Comparison of ENCODE assay signal across 8 cellular contexts in genomic region chr20:64038252-64038578, GRCh38. TPM values are rescaled to one million over a fixed set of nuclear protein-coding genes. Genes with fewer than 3 reads are reported as not detected.
DNase-seq lines count a peak whose midpoint lies in the region; ATAC-seq lines count a peak whose summit lies in the region.

No MANE protein-coding gene starts in this region.

- in situ Hi-C loops in G401 (cut with HindIII; ENCODE audit: low sequenced_read_pairs), result no loop called here

- peaks cover 64% of the 10 kb centered on the region for H3K4me1 ChIP-seq in CD8-positive, alpha-beta memory T cell (ENCODE audit: insufficient read depth, low read length)
- H3K4me1 ChIP-seq in effector memory CD4-positive, alpha-beta T cell (ENCODE audit: control insufficient read depth, insufficient read depth, low read length, poor library complexity, severe bottlenecking), result peaks cover 79% of the 10 kb centered on the region

- H3K4me3 Mint-ChIP-seq in CD8-positive, alpha-beta memory T cell, result peak overlapping the region in 5 of 7 donors; percentile 32 to 67 (median 64)
- peak overlapping the region; percentile 67 for H3K4me3 Mint-ChIP-seq in stimulated activated effector memory CD8-positive, alpha-beta T cell treated with anti-CD3 and anti-CD28 coated beads, Interleukin-12 subunit alpha, Interleukin-12 subunit beta, amount 100 ng/mL, for 72 hours

- intact Hi-C loops in head of caudate nucleus (cut with DNase I), result no loop called here

- H3K36me3 ChIP-seq in CD8-positive, alpha-beta memory T cell (ENCODE audit: insufficient read depth, low read length), result no peaks in the 10 kb centered on the region
- peaks cover 5% of the 10 kb centered on the region for H3K36me3 ChIP-seq in effector memory CD4-positive, alpha-beta T cell (ENCODE audit: control insufficient read depth, insufficient read depth, low read length)

- no peaks in the 10 kb centered on the region for H3K27me3 ChIP-seq in CD8-positive, alpha-beta memory T cell (ENCODE audit: insufficient read depth, low read length, poor library complexity, severe bottlenecking)
- no peaks in the 10 kb centered on the region for H3K27me3 ChIP-seq in effector memory CD4-positive, alpha-beta T cell (replicated peaks; ENCODE audit: control insufficient read depth, insufficient read depth, low read length, poor library complexity, severe bottlenecking)

- H3K27me3 Mint-ChIP-seq in CD8-positive, alpha-beta memory T cell, result peaks cover 0 to 3% of the 10 kb centered on the region in 2 donors

- CTCF ChIA-PET in CD8-positive, alpha-beta memory T cell (lab: Charles Lee), result interaction anchor here (0.9 to 6.5 kb wide), 32 partner anchors 9 to 542 kb away, joined by 3 to 57 read pairs (median 5); partner anchors contain the start of genes OPRL1, PRPF6, RGS19 and SAMD10

- H3K36me3 Mint-ChIP-seq in CD8-positive, alpha-beta memory T cell, result peaks cover 0 to 12% (median 0%) of the 10 kb centered on the region in 3 donors
- H3K36me3 Mint-ChIP-seq in stimulated activated effector memory CD8-positive, alpha-beta T cell treated with anti-CD3 and anti-CD28 coated beads, Interleukin-12 subunit alpha, Interleukin-12 subunit beta, amount 100 ng/mL, for 72 hours, result peaks cover 22% of the 10 kb centered on the region

- no peak for DNase-seq in CD8-positive, alpha-beta memory T cell
- peak; percentile 79 for DNase-seq in HuH-7 (ENCODE audit: low spot score)
- DNase-seq in effector memory CD4-positive, alpha-beta T cell, result no peak
- no peak for DNase-seq in stimulated activated effector memory CD8-positive, alpha-beta T cell treated with anti-CD3 and anti-CD28 coated beads, Interleukin-12 subunit alpha, Interleukin-12 subunit beta, amount 100 ng/mL, for 72 hours (ENCODE audit: low spot score in 2 of 2)
- DNase-seq in mesenteric fat pad (ENCODE audit: low spot score), result no peak
- no peak for DNase-seq in head of caudate nucleus
- DNase-seq in G401 (ENCODE audit: low spot score), result no peak

- H3K27ac Mint-ChIP-seq in CD8-positive, alpha-beta memory T cell, result no peak overlapping the region
- no peak overlapping the region for H3K27ac Mint-ChIP-seq in stimulated activated effector memory CD8-positive, alpha-beta T cell treated with anti-CD3 and anti-CD28 coated beads, Interleukin-12 subunit alpha, Interleukin-12 subunit beta, amount 100 ng/mL, for 72 hours

- H3K27ac ChIP-seq in CD8-positive, alpha-beta memory T cell (ENCODE audit: low read depth, low read length), result no peak overlapping the region
- H3K27ac ChIP-seq in effector memory CD4-positive, alpha-beta T cell (ENCODE audit: insufficient read depth, low read length, poor library complexity, severe bottlenecking), result peak overlapping the region; percentile 35

- peak overlapping the region; percentile 49 for H3K4me3 ChIP-seq in CD8-positive, alpha-beta memory T cell (ENCODE audit: low read length)
- peak overlapping the region; percentile 66 for H3K4me3 ChIP-seq in effector memory CD4-positive, alpha-beta T cell (ENCODE audit: insufficient read depth, low read depth, low read length, poor library complexity, severe bottlenecking)

- peak; percentile 37 for ATAC-seq in GM19455 (IDR thresholded peaks at IDR 0.05; ENCODE audit: unreplicated experiment)
- peak; percentile 36 for ATAC-seq in stimulated activated effector memory CD8-positive, alpha-beta T cell treated with anti-CD3 and anti-CD28 coated beads, Interleukin-12 subunit alpha, Interleukin-12 subunit beta, amount 100 ng/mL, for 72 hours

- no peaks in the 10 kb centered on the region for H3K9me3 Mint-ChIP-seq in CD8-positive, alpha-beta memory T cell
- no peaks in the 10 kb centered on the region for H3K9me3 Mint-ChIP-seq in stimulated activated effector memory CD8-positive, alpha-beta T cell treated with anti-CD3 and anti-CD28 coated beads, Interleukin-12 subunit alpha, Interleukin-12 subunit beta, amount 100 ng/mL, for 72 hours

- H3K9me3 ChIP-seq in CD8-positive, alpha-beta memory T cell (ENCODE audit: low read length), result no peaks in the 10 kb centered on the region
- no peaks in the 10 kb centered on the region for H3K9me3 ChIP-seq in effector memory CD4-positive, alpha-beta T cell (ENCODE audit: control insufficient read depth, low read length)

- POLR2A ChIA-PET in CD8-positive, alpha-beta memory T cell (lab: Charles Lee), result interaction anchor here (0.7 to 1.6 kb wide), 6 partner anchors 15 to 82 kb away, joined by 4 to 15 read pairs (median 4); partner anchors contain the start of genes LKAAEAR1, PRPF6 and SAMD10

- peaks cover 22 to 77% (median 30%) of the 10 kb centered on the region in 3 donors for H3K4me1 Mint-ChIP-seq in CD8-positive, alpha-beta memory T cell
- peaks cover 42% of the 10 kb centered on the region for H3K4me1 Mint-ChIP-seq in stimulated activated effector memory CD8-positive, alpha-beta T cell treated with anti-CD3 and anti-CD28 coated beads, Interleukin-12 subunit alpha, Interleukin-12 subunit beta, amount 100 ng/mL, for 72 hours

RNA-seq across cellular contexts. Expression of gene C20orf204, which starts 2.2 kb away (rescaled TPM):
- 1 to 10 TPM; 2.4 to 2.7 TPM for total RNA-seq in CD8-positive, alpha-beta memory T cell
- 0.40 TPM for polyA plus RNA-seq in CD8-positive, alpha-beta memory T cell
- total RNA-seq in mesenteric fat pad, result 0.74 TPM
- total RNA-seq in G401 (2014; rRNA removed; shearing (Covaris generic)), result 0.81 and 1.8 TPM in 2 replicates

RNA-seq across cellular contexts. Expression of gene SOX18, which starts 11.2 kb away (rescaled TPM):
- not detected for total RNA-seq in CD8-positive, alpha-beta memory T cell
- polyA plus RNA-seq in CD8-positive, alpha-beta memory T cell, result not detected
- total RNA-seq in mesenteric fat pad, result 70.5 TPM
- total RNA-seq in G401 (2014; rRNA removed; shearing (Covaris generic)), result 1.2 TPM in 1 of 2 replicates, not detected in the other

RNA-seq across cellular contexts. Expression of gene TCEA2, which starts 24.8 kb away (rescaled TPM):
- 10 to 100 TPM; 24.2 to 24.5 TPM for total RNA-seq in CD8-positive, alpha-beta memory T cell
- polyA plus RNA-seq in CD8-positive, alpha-beta memory T cell, result 30.9 TPM
- 42.5 TPM for total RNA-seq in mesenteric fat pad
- 29.2 and 44.0 TPM in 2 replicates for total RNA-seq in G401 (2014; rRNA removed; shearing (Covaris generic))

RNA-seq across cellular contexts. Expression of gene RGS19, which starts 41.1 kb away (rescaled TPM):
- 10 to 100 TPM; 35.3 to 36.9 TPM for total RNA-seq in CD8-positive, alpha-beta memory T cell
- polyA plus RNA-seq in CD8-positive, alpha-beta memory T cell, result 120 TPM
- 29.0 TPM for total RNA-seq in mesenteric fat pad
- 32.9 and 33.4 TPM in 2 replicates for total RNA-seq in G401 (2014; rRNA removed; shearing (Covaris generic))

RNA-seq across cellular contexts. Expression of gene OPRL1, which starts 41.7 kb away (rescaled TPM):
- total RNA-seq in CD8-positive, alpha-beta memory T cell, result under 1 TPM; 0.38 to 0.44 TPM
- polyA plus RNA-seq in CD8-positive, alpha-beta memory T cell, result 0.49 TPM
- total RNA-seq in mesenteric fat pad, result 1.3 TPM
- 4.2 and 5.0 TPM in 2 replicates for total RNA-seq in G401 (2014; rRNA removed; shearing (Covaris generic))

Comparison
In these comparisons a context has a peak if more than half of its experiments do, and no peak if none do; other contexts are left out.
1. RNA of gene SOX18, which starts 11.2 kb away (total RNA-seq): 70.5 TPM in mesenteric fat pad (single experiment); 1.2 TPM in G401 and not detected in CD8-positive, alpha-beta memory T cell; every median in the first group is over 10 times any median in the second.